15 cellular contexts compared by ENCODE assay signal in the genomic region with DNA sequence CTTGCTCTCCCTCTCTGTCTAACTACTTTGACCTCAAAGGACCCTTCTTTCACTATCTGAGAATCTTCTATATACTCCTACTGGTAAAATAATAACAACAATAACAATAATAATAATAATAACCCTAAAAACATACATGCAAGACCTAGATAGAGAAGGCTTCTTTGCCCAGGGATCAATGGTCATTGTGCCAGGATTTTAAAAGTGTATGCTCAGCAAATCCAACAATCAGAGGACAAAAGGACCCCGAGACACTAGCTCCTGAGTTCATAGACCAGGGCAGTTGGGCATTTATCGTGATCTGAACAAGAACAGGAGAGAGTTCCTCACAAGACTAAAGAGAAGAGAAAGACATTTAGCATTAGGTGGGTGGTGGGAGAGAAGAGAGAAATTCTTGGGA.
DNase-seq lines count a peak whose midpoint lies in the region; ATAC-seq and TF ChIP-seq lines count a peak whose summit lies in the region.
"Had no signal": no experiment of that assay in that cellular context is flagged by ENCODE, and none has a peak within 500 bp of the region (broad histone marks: within the 10 kb centered on the region; RNA-seq: fewer than 3 reads in every experiment).

No MANE protein-coding gene starts in this region.

- H4K20me1 ChIP-seq in Loucy (ENCODE audit: insufficient read depth, low read length, poor library complexity, severe bottlenecking) = no peaks in the 10 kb centered on the region

- no peaks in the 10 kb centered on the region for H3K27me3 ChIP-seq in CD4-positive, CD25-positive, alpha-beta regulatory T cell (ENCODE audit: control insufficient read depth, insufficient read depth, low read length)
- H3K27me3 ChIP-seq in Loucy (ENCODE audit: insufficient read depth, low read length, poor library complexity, severe bottlenecking) = no peaks in the 10 kb centered on the region

- H3F3A ChIP-seq in Loucy (ENCODE audit: low read depth) = peaks cover 11% of the 10 kb centered on the region; the same call in 1 of the 2 replicates

- no peaks in the 10 kb centered on the region for H3K36me3 ChIP-seq in CD4-positive, CD25-positive, alpha-beta regulatory T cell (ENCODE audit: control insufficient read depth, insufficient read depth, low read length)
- H3K36me3 ChIP-seq in Loucy (ENCODE audit: insufficient read depth, low read length) = no peaks in the 10 kb centered on the region

- no peak for ATAC-seq in activated CD8-positive, alpha-beta memory T cell treated with anti-CD3 and anti-CD28 coated beads, Interleukin-2, amount 10 ng/mL, durations not matched to agents 7 days and 5 days
- no peak for ATAC-seq in CD4-positive, CD25-positive, alpha-beta regulatory T cell (ENCODE audit: low read depth in 2 of 2)
- no peak for ATAC-seq in GM21367 (IDR thresholded peaks at IDR 0.05; ENCODE audit: unreplicated experiment)
- ATAC-seq: A549, GM23338, PC-3 had no signal

- H3K27ac Mint-ChIP-seq in activated CD8-positive, alpha-beta memory T cell treated with anti-CD3 and anti-CD28 coated beads, Interleukin-2, amount 10 ng/mL, durations not matched to agents 7 days and 5 days = peak overlapping the region; percentile 61
- H3K27ac Mint-ChIP-seq in CD4-positive, CD25-positive, alpha-beta regulatory T cell = no peak overlapping the region
- H3K27ac Mint-ChIP-seq in activated T-helper 1 cell treated with anti-CD3 and anti-CD28 coated beads, Interleukin-12 subunit alpha, Interleukin-12 subunit beta, Interleukin-2, Interleukin-4 antibody, amounts not matched to agents 30 ng/mL and 10 ng/mL and 1 ng/mL, durations not matched to agents 14 hours and 24 hours and 36 hours = no peak overlapping the region
- H3K27ac Mint-ChIP-seq: CD14-positive monocyte, GM23338 had no signal

- no peak overlapping the region for H3K27ac ChIP-seq in CD4-positive, CD25-positive, alpha-beta regulatory T cell (ENCODE audit: insufficient read depth, low read length, poor library complexity, severe bottlenecking)
- H3K27ac ChIP-seq: A549 had no signal

- H3K9ac ChIP-seq in Loucy (ENCODE audit: low read depth, low read length, poor library complexity, severe bottlenecking) = peak overlapping the region; percentile 67

- no peaks in the 10 kb centered on the region for H3K9me3 ChIP-seq in CD4-positive, CD25-positive, alpha-beta regulatory T cell (ENCODE audit: control insufficient read depth in 2 of 2, low read length in 2 of 2)
- peaks cover 18% of the 10 kb centered on the region; the same call in 1 of the 2 replicates for H3K9me3 ChIP-seq in Loucy (ENCODE audit: insufficient read depth, low read depth, low read length)

- H2AFZ ChIP-seq in Loucy (ENCODE audit: low read length) = no peak overlapping the region
- H2AFZ ChIP-seq: GM23338 had no signal

- H3K4me3 Mint-ChIP-seq in activated CD8-positive, alpha-beta memory T cell treated with anti-CD3 and anti-CD28 coated beads, Interleukin-2, amount 10 ng/mL, durations not matched to agents 7 days and 5 days = no peak overlapping the region
- H3K4me3 Mint-ChIP-seq in CD4-positive, CD25-positive, alpha-beta regulatory T cell = peak overlapping the region in 2 of 4 donors; percentile 21 to 41
- H3K4me3 Mint-ChIP-seq in activated T-helper 1 cell treated with anti-CD3 and anti-CD28 coated beads, Interleukin-12 subunit alpha, Interleukin-12 subunit beta, Interleukin-2, Interleukin-4 antibody, amounts not matched to agents 30 ng/mL and 10 ng/mL and 1 ng/mL, durations not matched to agents 14 hours and 24 hours and 36 hours = peak overlapping the region; percentile 39
- H3K4me3 Mint-ChIP-seq: CD14-positive monocyte, GM23338 had no signal

- H3K4me1 Mint-ChIP-seq in activated CD8-positive, alpha-beta memory T cell treated with anti-CD3 and anti-CD28 coated beads, Interleukin-2, amount 10 ng/mL, durations not matched to agents 7 days and 5 days = peaks cover 2% of the 10 kb centered on the region
- H3K4me1 Mint-ChIP-seq in CD4-positive, CD25-positive, alpha-beta regulatory T cell = peaks cover 0 to 15% (median 3%) of the 10 kb centered on the region in 4 donors
- H3K4me1 Mint-ChIP-seq in activated T-helper 1 cell treated with anti-CD3 and anti-CD28 coated beads, Interleukin-12 subunit alpha, Interleukin-12 subunit beta, Interleukin-2, Interleukin-4 antibody, amounts not matched to agents 30 ng/mL and 10 ng/mL and 1 ng/mL, durations not matched to agents 14 hours and 24 hours and 36 hours (ENCODE audit: low read depth) = peaks cover 4% of the 10 kb centered on the region

- H3K9me3 Mint-ChIP-seq in activated CD8-positive, alpha-beta memory T cell treated with anti-CD3 and anti-CD28 coated beads, Interleukin-2, amount 10 ng/mL, durations not matched to agents 7 days and 5 days (ENCODE audit: low read depth) = no peaks in the 10 kb centered on the region
- no peaks in the 10 kb centered on the region for H3K9me3 Mint-ChIP-seq in CD4-positive, CD25-positive, alpha-beta regulatory T cell
- H3K9me3 Mint-ChIP-seq in activated T-helper 1 cell treated with anti-CD3 and anti-CD28 coated beads, Interleukin-12 subunit alpha, Interleukin-12 subunit beta, Interleukin-2, Interleukin-4 antibody, amounts not matched to agents 30 ng/mL and 10 ng/mL and 1 ng/mL, durations not matched to agents 14 hours and 24 hours and 36 hours = no peaks in the 10 kb centered on the region
- H3K9me3 Mint-ChIP-seq: CD14-positive monocyte had no signal

- no peak for TF ChIP-seq CTCF in Loucy (conservative IDR thresholded peaks at IDR 0.05; ENCODE audit: low read length)

- H3K9me2 ChIP-seq in Loucy (replicated peaks; ENCODE audit: low read depth, low read length) = no peaks in the 10 kb centered on the region

- no peaks in the 10 kb centered on the region for H3K27me3 Mint-ChIP-seq in activated CD8-positive, alpha-beta memory T cell treated with anti-CD3 and anti-CD28 coated beads, Interleukin-2, amount 10 ng/mL, durations not matched to agents 7 days and 5 days
- H3K27me3 Mint-ChIP-seq in CD4-positive, CD25-positive, alpha-beta regulatory T cell = no peaks in the 10 kb centered on the region
- H3K27me3 Mint-ChIP-seq in activated T-helper 1 cell treated with anti-CD3 and anti-CD28 coated beads, Interleukin-12 subunit alpha, Interleukin-12 subunit beta, Interleukin-2, Interleukin-4 antibody, amounts not matched to agents 30 ng/mL and 10 ng/mL and 1 ng/mL, durations not matched to agents 14 hours and 24 hours and 36 hours (ENCODE audit: insufficient read depth) = no peaks in the 10 kb centered on the region

- H3K4me3 ChIP-seq in CD4-positive, CD25-positive, alpha-beta regulatory T cell (ENCODE audit: low read depth, low read length) = peak overlapping the region; percentile 37
- peak overlapping the region; percentile 60 for H3K4me3 ChIP-seq in Loucy (ENCODE audit: low read length, poor library complexity, severe bottlenecking)
- H3K4me3 ChIP-seq: A549, GM23338 had no signal

- no peak for DNase-seq in activated CD8-positive, alpha-beta memory T cell treated with anti-CD3 and anti-CD28 coated beads, Interleukin-2, amount 10 ng/mL, durations not matched to agents 7 days and 5 days
- DNase-seq in activated CD8-positive, alpha-beta memory T cell treated with anti-CD3 and anti-CD28 coated beads for 24 hours = no peak
- no peak for DNase-seq in CD4-positive, CD25-positive, alpha-beta regulatory T cell
- no peak for DNase-seq in activated T-helper 1 cell treated with anti-CD3 and anti-CD28 coated beads, Interleukin-12 subunit alpha, Interleukin-12 subunit beta, Interleukin-2, Interleukin-4 antibody, amounts not matched to agents 30 ng/mL and 10 ng/mL and 1 ng/mL, durations not matched to agents 14 hours and 24 hours and 36 hours (ENCODE audit: low spot score)
- no peak for DNase-seq in COLO668 (lab: John Stamatoyannopoulos, UW; ENCODE audit: unreplicated experiment)
- DNase-seq: DMS79, NCI-H1436 treated with DMSO at 0.1 percent for 48 hours, NCI-H226, NCI-H526 treated with DMSO at 0.1 percent for 48 hours, PC-3 had no signal

- intact Hi-C loops in activated T-helper 1 cell treated with anti-CD3 and anti-CD28 coated beads, Interleukin-12 subunit alpha, Interleukin-12 subunit beta, Interleukin-2, Interleukin-4 antibody, amounts not matched to agents 30 ng/mL and 10 ng/mL and 1 ng/mL, durations not matched to agents 14 hours and 24 hours and 36 hours (cut with micrococcal nuclease) = no loop called here

- no peaks in the 10 kb centered on the region for H3K79me2 ChIP-seq in Loucy (ENCODE audit: insufficient read depth, low read length)

- H3K4me2 ChIP-seq in Loucy (ENCODE audit: low read depth, low read length, poor library complexity, severe bottlenecking) = peak overlapping the region; percentile 68
- H3K4me2 ChIP-seq: A549, GM23338 had no signal

- CTCF ChIA-PET in activated CD8-positive, alpha-beta memory T cell treated with anti-CD3 and anti-CD28 coated beads, Interleukin-2, amount 10 ng/mL, durations not matched to agents 7 days and 5 days (lab: Charles Lee) = no interaction called here

- H3K36me3 Mint-ChIP-seq in activated CD8-positive, alpha-beta memory T cell treated with anti-CD3 and anti-CD28 coated beads, Interleukin-2, amount 10 ng/mL, durations not matched to agents 7 days and 5 days = no peaks in the 10 kb centered on the region
- no peaks in the 10 kb centered on the region for H3K36me3 Mint-ChIP-seq in CD4-positive, CD25-positive, alpha-beta regulatory T cell
- H3K36me3 Mint-ChIP-seq in activated T-helper 1 cell treated with anti-CD3 and anti-CD28 coated beads, Interleukin-12 subunit alpha, Interleukin-12 subunit beta, Interleukin-2, Interleukin-4 antibody, amounts not matched to agents 30 ng/mL and 10 ng/mL and 1 ng/mL, durations not matched to agents 14 hours and 24 hours and 36 hours (ENCODE audit: low read depth) = no peaks in the 10 kb centered on the region
- H3K36me3 Mint-ChIP-seq: CD14-positive monocyte had no signal

- no peaks in the 10 kb centered on the region for H3K4me1 ChIP-seq in CD4-positive, CD25-positive, alpha-beta regulatory T cell (ENCODE audit: control insufficient read depth, insufficient read depth, low read length, poor library complexity, severe bottlenecking)
- peaks cover 42% of the 10 kb centered on the region for H3K4me1 ChIP-seq in Loucy (ENCODE audit: insufficient read depth, low read length, poor library complexity, severe bottlenecking)
- H3K4me1 ChIP-seq: A549 had no signal
